In genomic region chr11:102346748-102347525, GRCh38 we compare ENCODE assay signal across 1 cellular context.
A peak's percentile ranks its signal among the peaks of the same experiment; 100 is the strongest.
TF ChIP-seq lines count a peak whose summit lies in the region.

TSS of gene BIRC2 (plus strand) at chr11:102347214. CDS start at chr11:102349855, 2,641 bp downstream.

TF ChIP-seq in GM12878, 131 proteins besides CTCF, POLR2A, EP300 and RAD21 (continued from another document and continues in another):
- TF ChIP-seq E2F8 (IDR thresholded peaks at IDR 0.05; ENCODE audit: low read depth, partially characterized antibody) (peak; percentile 69), BCL11A (IDR thresholded peaks at IDR 0.05; ENCODE audit: low read depth, low read length) (peak; percentile 69; the same call in 1 of the 2 replicates), SRF (IDR thresholded peaks at IDR 0.05; ENCODE audit: low read depth in 2 of 2, low read length in 2 of 2) (peak in 1 of 2 experiments; percentile 33; a peak in 1 of 4 replicates), ZNF207 (IDR thresholded peaks at IDR 0.05; ENCODE audit: borderline replicate concordance) (peak; percentile 87), HCFC1 (IDR thresholded peaks at IDR 0.05; ENCODE audit: low read length) (peak; percentile 51), ETV6 (conservative IDR thresholded peaks at IDR 0.05 in 1 of 2, IDR thresholded peaks at IDR 0.05 in 1 of 2; ENCODE audit: borderline replicate concordance in 1 of 2, low read depth in 1 of 2) (peak in 1 of 2 experiments; percentile 49; a peak in 2 of 4 replicates), GATAD2B (conservative IDR thresholded peaks at IDR 0.05; ENCODE audit: low read depth) (peak; percentile 99), IKZF2 (IDR thresholded peaks at IDR 0.05) (peak; percentile 100), NFIC (IDR thresholded peaks at IDR 0.05; ENCODE audit: low read depth, low read length) (0 out of 2 replicates have a peak, but pooled peaks have one; percentile 45), TCF3 (IDR thresholded peaks at IDR 0.05; ENCODE audit: borderline replicate concordance, insufficient read depth, low read depth, low read length) (no peak), RCOR1 (conservative IDR thresholded peaks at IDR 0.05; ENCODE audit: low read depth, low read length) (no peak), POLR2AphosphoS2 (IDR thresholded peaks at IDR 0.05; ENCODE audit: low read depth, low read length) (peak; percentile 61; the same call in 1 of the 2 replicates), NKRF (conservative IDR thresholded peaks at IDR 0.05) (no peak; the same call in 1 of the 2 replicates), NR2F1 (conservative IDR thresholded peaks at IDR 0.05) (peak; percentile 98), ZNF274 (IDR thresholded peaks at IDR 0.05; ENCODE audit: insufficient read depth, insufficient read length) (no peak), MYC (IDR thresholded peaks at IDR 0.05; ENCODE audit: insufficient read depth, insufficient read length, insufficient replicate concordance, low read length, severe bottlenecking) (no peak), STAT1 (conservative IDR thresholded peaks at IDR 0.05) (no peak), PAX8 (IDR thresholded peaks at IDR 0.05) (no peak), PML (IDR thresholded peaks at IDR 0.05; ENCODE audit: low read length) (peak; percentile 57; the same call in 1 of the 2 replicates), SMC3 (IDR thresholded peaks at IDR 0.05; ENCODE audit: borderline replicate concordance, low read length) (peak; percentile 42), BRCA1 (IDR thresholded peaks at IDR 0.05; ENCODE audit: low read depth, low read length) (no peak), PBX3 (IDR thresholded peaks at IDR 0.05; ENCODE audit: insufficient replicate concordance, low read depth, low read length) (no peak), HDAC6 (IDR thresholded peaks at IDR 0.05; ENCODE audit: unreplicated experiment) (peak; percentile 55), DPF2 (IDR thresholded peaks at IDR 0.05) (peak; percentile 99), STAT3 (IDR thresholded peaks at IDR 0.05; ENCODE audit: low read depth, low read length) (no peak), EGR1 (IDR thresholded peaks at IDR 0.05; ENCODE audit: borderline replicate concordance in 1 of 2, low read depth in 2 of 2, low read length in 2 of 2) (no peak), MEF2B (IDR thresholded peaks at IDR 0.05; ENCODE audit: partially characterized antibody, poor library complexity, severe bottlenecking) (peak; percentile 89), E4F1 (IDR thresholded peaks at IDR 0.05; ENCODE audit: borderline replicate concordance, partially characterized antibody) (peak; percentile 92), RELB (IDR thresholded peaks at IDR 0.05; ENCODE audit: low read depth) (peak; percentile 98), ASH2L (IDR thresholded peaks at IDR 0.05; ENCODE audit: borderline replicate concordance, low read depth) (peak; percentile 84; the same call in 1 of the 2 replicates), MYB (IDR thresholded peaks at IDR 0.05; ENCODE audit: borderline replicate concordance, low read depth, low read length) (no peak), NRF1 (conservative IDR thresholded peaks at IDR 0.05; ENCODE audit: low read depth, low read length) (peak; percentile 18; the same call in 1 of the 2 replicates), USF2 (IDR thresholded peaks at IDR 0.05; ENCODE audit: borderline replicate concordance, low read depth, low read length) (no peak), REST (IDR thresholded peaks at IDR 0.05; ENCODE audit: low read depth, low read length) (no peak), RELA (IDR thresholded peaks at IDR 0.05; ENCODE audit: borderline replicate concordance, partially characterized antibody) (peak; percentile 85), NFYA (IDR thresholded peaks at IDR 0.05; ENCODE audit: borderline replicate concordance, low read depth, low read length) (no peak), HDGF (IDR thresholded peaks at IDR 0.05) (peak; percentile 43), JUNB (IDR thresholded peaks at IDR 0.05) (no peak), ZNF687 (IDR thresholded peaks at IDR 0.05) (peak; percentile 90), TCF12 (IDR thresholded peaks at IDR 0.05; ENCODE audit: low read depth, low read length) (0 out of 2 replicates have a peak, but pooled peaks have one; percentile 7), ZNF384 (IDR thresholded peaks at IDR 0.05; ENCODE audit: borderline replicate concordance, low read depth, low read length) (no peak)
